ENCODE assay signal across 14 cellular contexts in genomic region chr14:61836807-61837206, GRCh38. TPM values are rescaled to one million over a fixed set of nuclear protein-coding genes. Genes with fewer than 3 reads are reported as not detected.
DNase-seq lines count a peak whose midpoint lies in the region; ATAC-seq and TF ChIP-seq lines count a peak whose summit lies in the region.
"Had no signal": no experiment of that assay in that cellular context is flagged by ENCODE, and none has a peak within 500 bp of the region (broad histone marks: within the 10 kb centered on the region; RNA-seq: fewer than 3 reads in every experiment).

No MANE protein-coding gene starts in this region.

- TF ChIP-seq RAD21 in IMR-90 (IDR thresholded peaks at IDR 0.05; ENCODE audit: low read length) = no peak

- no peaks in the 10 kb centered on the region for H3K4me1 ChIP-seq in mammary epithelial cell (ENCODE audit: insufficient read depth, low read length)
- no peaks in the 10 kb centered on the region; the same call in 1 of the 2 replicates for H3K4me1 ChIP-seq in IMR-90 (ENCODE audit: control insufficient read depth, insufficient read depth, low read length)
- peaks cover 29% of the 10 kb centered on the region for H3K4me1 ChIP-seq in PC-3 (ENCODE audit: insufficient read depth, low read length)
- no peaks in the 10 kb centered on the region for H3K4me1 ChIP-seq in trophoblast cell (ENCODE audit: control insufficient read depth in 1 of 2, insufficient read depth in 2 of 2, low read length in 2 of 2)
- no peaks in the 10 kb centered on the region for H3K4me1 ChIP-seq in MM.1S (ENCODE audit: low read length)
- H3K4me1 ChIP-seq: HAP-1 had no signal

- POLR2A ChIA-PET in MCF 10A (lab: Yijun Ruan, JAX) (interaction anchor here (0.5 to 1.5 kb wide), 5 partner anchors 35 to 1226 kb away, joined by 3 to 6 read pairs (median 4); no protein-coding TSS in a partner anchor), IMR-90 (lab: Charles Lee; ENCODE audit: unreplicated experiment) (interaction anchor here (0.7 kb wide), 1 partner anchor 1194 kb away, joined by 4 read pairs; no protein-coding TSS in a partner anchor), PC-3 (lab: Charles Lee; ENCODE audit: unreplicated experiment) (no interaction called here)

- BruUV-seq in mammary epithelial cell (replicated peaks; lab: Mats Ljungman, UMichigan) = no TSS peak
- BruUV-seq in MCF 10A (replicated peaks; lab: Mats Ljungman, UMichigan) = no TSS peak
- BruUV-seq in IMR-90 (replicated peaks; lab: Mats Ljungman, UMichigan) = no TSS peak
- no TSS peak for BruUV-seq in PC-3 (replicated peaks; lab: Mats Ljungman, UMichigan)

- no peak overlapping the region; the same call in 1 of the 2 replicates for H3K56ac ChIP-seq in IMR-90 (ENCODE audit: extremely low read depth, insufficient read depth, low read length)

- CTCF ChIA-PET in mammary epithelial cell (lab: Charles Lee; ENCODE audit: low non-redundant PET) = interaction anchor here (0.6 kb wide), 1 partner anchor 188 kb away, joined by 15 read pairs; no protein-coding TSS in a partner anchor
- CTCF ChIA-PET in MCF 10A (lab: Yijun Ruan, JAX) = interaction anchor here (0.5 to 3.3 kb wide), 43 partner anchors 9 to 1360 kb away, joined by 3 to 62 read pairs (median 5); partner anchors contain the start of gene SNAPC1
- CTCF ChIA-PET in IMR-90 (lab: Yijun Ruan, JAX) = interaction anchor here (0.6 to 2.3 kb wide), 11 partner anchors 11 to 377 kb away, joined by 3 to 16 read pairs (median 3); partner anchors contain the start of gene SNAPC1
- CTCF ChIA-PET in PC-3 (lab: Charles Lee) = interaction anchor here (0.5 to 0.6 kb wide), 4 partner anchors 91 to 1685 kb away, joined by 3 to 5 read pairs (median 3); no protein-coding TSS in a partner anchor

- peak overlapping the region; percentile 13 for H2AFZ ChIP-seq in mammary epithelial cell (ENCODE audit: low read depth, low read length)
- no peak overlapping the region for H2AFZ ChIP-seq in IMR-90 (replicated peaks; ENCODE audit: low read length, poor library complexity)
- 0 out of 2 replicates have a peak overlapping the region, but pooled peaks have one; percentile 25 for H2AFZ ChIP-seq in PC-3 (ENCODE audit: low read length)
- no peak overlapping the region for H2AFZ ChIP-seq in trophoblast cell (ENCODE audit: insufficient read depth, low read length, poor library complexity)
- H2AFZ ChIP-seq in MM.1S (ENCODE audit: low read length) = no peak overlapping the region

- H3K36me3 ChIP-seq in mammary epithelial cell (ENCODE audit: insufficient read depth, low read length) = no peaks in the 10 kb centered on the region
- no peaks in the 10 kb centered on the region for H3K36me3 ChIP-seq in IMR-90 (ENCODE audit: control insufficient read depth, insufficient read depth, low read length)
- H3K36me3 ChIP-seq in PC-3 (ENCODE audit: low read depth, low read length) = no peaks in the 10 kb centered on the region
- no peaks in the 10 kb centered on the region for H3K36me3 ChIP-seq in trophoblast cell (ENCODE audit: control insufficient read depth in 1 of 2, insufficient read depth in 2 of 2, low read length in 2 of 2)
- H3K36me3 ChIP-seq in MM.1S (replicated peaks; ENCODE audit: insufficient read depth, low read length) = no peaks in the 10 kb centered on the region
- H3K36me3 ChIP-seq: HAP-1 had no signal

- H4K20me1 ChIP-seq in mammary epithelial cell (ENCODE audit: insufficient read depth, low read length) (no peaks in the 10 kb centered on the region), IMR-90 (ENCODE audit: insufficient read depth, low read length) (no peaks in the 10 kb centered on the region), PC-3 (ENCODE audit: low read length) (no peaks in the 10 kb centered on the region), MM.1S (ENCODE audit: insufficient read depth, low read length) (no peaks in the 10 kb centered on the region)

- H3K23ac ChIP-seq in IMR-90 (ENCODE audit: low read depth, low read length) = no peak overlapping the region
- H3K23ac ChIP-seq in trophoblast cell (ENCODE audit: low read length) = no peak overlapping the region

- H2BK5ac ChIP-seq in IMR-90 (ENCODE audit: low read depth, low read length, poor library complexity, severe bottlenecking) = no peak overlapping the region
- H2BK5ac ChIP-seq in trophoblast cell (ENCODE audit: low read depth, low read length, poor library complexity) = no peak overlapping the region

- 100% methylated on average over 1 of the region's 1 CpG for WGBS in mammary epithelial cell (ENCODE audit: low coverage, missing lambda C conversion rate)
- no CpG with 5 or more reads among the region's 1 CpG for WGBS in IMR-90 (ENCODE audit: extremely low coverage in 2 of 2, insufficient read length in 1 of 2), 2 experiments
- no CpG with 5 or more reads among the region's 1 CpG for whole genome bisulfite sequencing in trophoblast cell (ENCODE audit: extremely low coverage, insufficient coverage, insufficient read length)

- H3K9me2 ChIP-seq in PC-3 (replicated peaks; ENCODE audit: low read length) (no peaks in the 10 kb centered on the region), MM.1S (replicated peaks; ENCODE audit: insufficient read depth, low read length) (no peaks in the 10 kb centered on the region)

- no peak overlapping the region for H2AK9ac ChIP-seq in IMR-90 (replicated peaks; ENCODE audit: low read depth, low read length, poor library complexity)

- no peaks in the 10 kb centered on the region for H3K4me1 Mint-ChIP-seq in MCF 10A (ENCODE audit: insufficient read depth, unreplicated experiment)
- H3K4me1 Mint-ChIP-seq: B cell had no signal

- no peak overlapping the region for H3K4me3 Mint-ChIP-seq in MCF 10A (ENCODE audit: unreplicated experiment)
- H3K4me3 Mint-ChIP-seq: B cell; CD4-positive, CD25-positive, alpha-beta regulatory T cell; CD8-positive, alpha-beta memory T cell had no signal

- peak overlapping the region; percentile 50 for H3K4ac ChIP-seq in IMR-90 (ENCODE audit: low read depth, low read length)
- H3K4ac ChIP-seq in trophoblast cell (ENCODE audit: low read depth, low read length) = no peak overlapping the region

- H4K8ac ChIP-seq in IMR-90 (ENCODE audit: low read depth in 2 of 2, low read length in 2 of 2) = peak overlapping the region in 1 of 2 experiments; percentile 69; a peak in 1 of 4 replicates
- no peak overlapping the region for H4K8ac ChIP-seq in trophoblast cell (ENCODE audit: low read depth, low read length)

- H3K18ac ChIP-seq in IMR-90 (ENCODE audit: low read depth, low read length) (no peak overlapping the region), trophoblast cell (ENCODE audit: low read length) (no peak overlapping the region)

- no peaks in the 10 kb centered on the region for H3K27me3 ChIP-seq in mammary epithelial cell (ENCODE audit: insufficient read depth, low read length)
- H3K27me3 ChIP-seq in IMR-90 (ENCODE audit: control insufficient read depth, insufficient read depth, low read length) = no peaks in the 10 kb centered on the region; the same call in 1 of the 2 replicates
- no peaks in the 10 kb centered on the region for H3K27me3 ChIP-seq in PC-3 (ENCODE audit: low read length)
- no peaks in the 10 kb centered on the region for H3K27me3 ChIP-seq in trophoblast cell (ENCODE audit: insufficient read depth, low read length)
- no peaks in the 10 kb centered on the region for H3K27me3 ChIP-seq in MM.1S (replicated peaks; ENCODE audit: insufficient read depth, low read length)

- H3K79me2 ChIP-seq in mammary epithelial cell (ENCODE audit: insufficient read depth, low read length) (no peaks in the 10 kb centered on the region), PC-3 (ENCODE audit: low read length) (no peaks in the 10 kb centered on the region), trophoblast cell (ENCODE audit: control insufficient read depth, insufficient read depth, low read length, poor library complexity) (no peaks in the 10 kb centered on the region), MM.1S (ENCODE audit: low read length) (no peaks in the 10 kb centered on the region)

- no peaks in the 10 kb centered on the region; the same call in 1 of the 2 replicates for H3K9me1 ChIP-seq in IMR-90 (ENCODE audit: insufficient read depth, low read length)

- no peak for TF ChIP-seq POLR2A in IMR-90 (IDR thresholded peaks at IDR 0.05; ENCODE audit: low read depth, low read length)

- ATAC-seq in IMR-90 (ENCODE audit: low read depth) = no peak
- ATAC-seq in PC-3 = no peak

- H2BK20ac ChIP-seq in IMR-90 (ENCODE audit: low read depth, low read length) = peak overlapping the region; percentile 67; the same call in 1 of the 2 replicates

- no peak overlapping the region for H3K4me3 ChIP-seq in mammary epithelial cell (replicated peaks in 1 of 3; ENCODE audit: insufficient read depth in 1 of 3, low read depth in 2 of 3, low read length in 3 of 3)
- H3K4me3 ChIP-seq in IMR-90 (ENCODE audit: insufficient read depth, low read depth, low read length) = no peak overlapping the region
- no peak overlapping the region for H3K4me3 ChIP-seq in PC-3 (ENCODE audit: low read length)
- H3K4me3 ChIP-seq in trophoblast cell (ENCODE audit: low read depth, low read length) = no peak overlapping the region
- no peak overlapping the region for H3K4me3 ChIP-seq in MM.1S (ENCODE audit: low read length)
- H3K4me3 ChIP-seq: HAP-1 had no signal

- H4K91ac ChIP-seq in IMR-90 (ENCODE audit: insufficient read depth, low read depth, low read length) = peak overlapping the region; percentile 39; the same call in 1 of the 2 replicates
- no peak overlapping the region for H4K91ac ChIP-seq in trophoblast cell (ENCODE audit: low read depth, low read length)

- H3K4me2 ChIP-seq in mammary epithelial cell (ENCODE audit: insufficient read depth, low read depth, low read length) (no peak overlapping the region), IMR-90 (ENCODE audit: low read depth, low read length) (no peak overlapping the region), PC-3 (ENCODE audit: low read length) (no peak overlapping the region), trophoblast cell (ENCODE audit: low read length) (no peak overlapping the region), MM.1S (ENCODE audit: low read depth, low read length) (no peak overlapping the region)

- H4K12ac ChIP-seq in trophoblast cell (ENCODE audit: low read depth, low read length) = no peak overlapping the region

- H3K27ac Mint-ChIP-seq in MCF 10A (ENCODE audit: low read depth, unreplicated experiment) = no peak overlapping the region
- H3K27ac Mint-ChIP-seq: B cell; CD4-positive, CD25-positive, alpha-beta regulatory T cell; IgD-negative memory B cell had no signal

- no peak overlapping the region for H2AK5ac ChIP-seq in IMR-90 (ENCODE audit: low read depth, low read length)
- no peak overlapping the region for H2AK5ac ChIP-seq in trophoblast cell (ENCODE audit: low read length)

- H2BK15ac ChIP-seq in IMR-90 (ENCODE audit: low read depth, low read length) = peak overlapping the region; percentile 69; the same call in 1 of the 3 replicates

- intact Hi-C loops in mammary epithelial cell (cut with micrococcal nuclease) = loop anchor here (1.0 to 2.0 kb wide), 5 partner anchors 86 to 568 kb away; no protein-coding TSS in a partner anchor
- intact Hi-C loops in MCF 10A (cut with micrococcal nuclease) = loop anchor here (1.0 to 5.0 kb wide), 7 partner anchors 85 to 570 kb away; no protein-coding TSS in a partner anchor
- intact Hi-C loops in IMR-90 (cut with micrococcal nuclease) = loop anchor here (1.0 to 10.0 kb wide), 7 partner anchors 74 to 540 kb away; partner anchors contain the start of genes HIF1A and SNAPC1
- intact Hi-C loops in PC-3 (cut with micrococcal nuclease) = loop anchor here (1.0 to 5.0 kb wide), 9 partner anchors 38 to 540 kb away; partner anchors contain the start of gene SNAPC1

- H2BK12ac ChIP-seq in trophoblast cell (ENCODE audit: low read length) = peak overlapping the region; percentile 2

- H3F3A ChIP-seq in PC-3 (ENCODE audit: low read length, unreplicated experiment) (no peaks in the 10 kb centered on the region), MM.1S (ENCODE audit: insufficient read depth, low read length) (no peaks in the 10 kb centered on the region)

- DNase-seq in mammary epithelial cell = no peak
- no peak for DNase-seq in MCF 10A (ENCODE audit: unreplicated experiment)
- DNase-seq in IMR-90 = no peak
- no peak for DNase-seq in PC-3
- no peak for DNase-seq in trophoblast cell
- no peak for DNase-seq in MM.1S
- DNase-seq in AG08395 (ENCODE audit: low spot score) = no peak
- DNase-seq in NAMALWA (ENCODE audit: low spot score) = no peak
- DNase-seq: 8988T had no signal

- no peak overlapping the region for H4K5ac ChIP-seq in IMR-90 (ENCODE audit: low read depth, low read length)

- H3K79me1 ChIP-seq in IMR-90 (ENCODE audit: low read depth in 1 of 2, low read length in 2 of 2) (no peaks in the 10 kb centered on the region), trophoblast cell (ENCODE audit: low read length) (no peaks in the 10 kb centered on the region)

- dilution Hi-C loops in mammary epithelial cell (cut with HindIII; ENCODE audit: low sequenced_read_pairs) (loop anchor here (5.0 kb wide), 1 partner anchor 385 kb away; no protein-coding TSS in a partner anchor), IMR-90 (cut with HindIII; ENCODE audit: low sequenced_read_pairs, unreplicated experiment) (no loop called here)

- no peaks in the 10 kb centered on the region for H3K9me3 ChIP-seq in mammary epithelial cell (replicated peaks; ENCODE audit: insufficient read depth, low read length)
- H3K9me3 ChIP-seq in IMR-90 (ENCODE audit: control insufficient read depth, insufficient read depth, low read length) = no peaks in the 10 kb centered on the region
- H3K9me3 ChIP-seq in PC-3 (ENCODE audit: low read length) = no peaks in the 10 kb centered on the region
- H3K9me3 ChIP-seq in trophoblast cell (ENCODE audit: insufficient read depth, low read depth, low read length) = no peaks in the 10 kb centered on the region
- H3K9me3 ChIP-seq in MM.1S (replicated peaks; ENCODE audit: insufficient read depth, low read length) = no peaks in the 10 kb centered on the region
- H3K9me3 ChIP-seq: HAP-1 had no signal

- in situ Hi-C loops in mammary epithelial cell (cut with MboI; ENCODE audit: low sequenced_read_pairs in 2 of 2) = loop anchor here (5.0 to 25.0 kb wide), 3 partner anchors 380 to 550 kb away; partner anchors contain the start of gene TMEM30B (in 2 of the 2)
- in situ Hi-C loops in IMR-90 (cut with MboI; ENCODE audit: low sequenced_read_pairs) = loop anchor here (5.0 kb wide), 2 partner anchors 380 to 540 kb away; no protein-coding TSS in a partner anchor

- H2BK120ac ChIP-seq in IMR-90 (ENCODE audit: low read depth, low read length) = peak overlapping the region; percentile 68
- no peak overlapping the region for H2BK120ac ChIP-seq in trophoblast cell (ENCODE audit: insufficient read depth, low read length, poor library complexity)

- TF ChIP-seq CTCF in mammary epithelial cell (conservative IDR thresholded peaks at IDR 0.05 in 1 of 2, IDR thresholded peaks at IDR 0.05 in 1 of 2; ENCODE audit: extremely low read depth in 1 of 2, insufficient read depth in 1 of 2, low read depth in 1 of 2, low read length in 2 of 2) (no peak), MCF 10A (IDR thresholded peaks at IDR 0.05; ENCODE audit: unreplicated experiment) (no peak), IMR-90 (conservative IDR thresholded peaks at IDR 0.05; ENCODE audit: low read depth, low read length) (no peak), PC-3 (conservative IDR thresholded peaks at IDR 0.05; ENCODE audit: low read depth, low read length) (no peak), MM.1S (IDR thresholded peaks at IDR 0.05; ENCODE audit: low read length) (no peak)

- no peaks in the 10 kb centered on the region for H3K27me3 Mint-ChIP-seq in MCF 10A (ENCODE audit: insufficient read depth, unreplicated experiment)

- H3K14ac ChIP-seq in IMR-90 (replicated peaks; ENCODE audit: low read depth, low read length) = no peak overlapping the region
- H3K14ac ChIP-seq in trophoblast cell (ENCODE audit: low read length) = no peak overlapping the region

- no peaks in the 10 kb centered on the region for H3K9me3 Mint-ChIP-seq in MCF 10A (ENCODE audit: unreplicated experiment)
- H3K9me3 Mint-ChIP-seq: CD4-positive, CD25-positive, alpha-beta regulatory T cell; CD8-positive, alpha-beta memory T cell; IgD-negative memory B cell had no signal

- no peak overlapping the region for H3K27ac ChIP-seq in mammary epithelial cell (ENCODE audit: insufficient read depth, low read depth, low read length)
- H3K27ac ChIP-seq in IMR-90 (ENCODE audit: insufficient read depth, low read length) = no peak overlapping the region
- no peak overlapping the region for H3K27ac ChIP-seq in PC-3 (ENCODE audit: low read length)
- no peak overlapping the region for H3K27ac ChIP-seq in trophoblast cell (ENCODE audit: low read depth, low read length)
- H3K27ac ChIP-seq in MM.1S (ENCODE audit: low read length) = no peak overlapping the region

- H3K9ac ChIP-seq in mammary epithelial cell (ENCODE audit: insufficient read depth, low read length) (no peak overlapping the region), IMR-90 (ENCODE audit: low read depth, low read length) (no peak overlapping the region), PC-3 (ENCODE audit: low read length) (no peak overlapping the region), trophoblast cell (ENCODE audit: low read length) (no peak overlapping the region), MM.1S (ENCODE audit: low read length) (no peak overlapping the region)

- H3K36me3 Mint-ChIP-seq in MCF 10A (ENCODE audit: insufficient read depth, unreplicated experiment) = no peaks in the 10 kb centered on the region
- H3K36me3 Mint-ChIP-seq: CD4-positive, CD25-positive, alpha-beta regulatory T cell; CD8-positive, alpha-beta memory T cell; IgD-negative memory B cell had no signal

RNA-seq across cellular contexts. Expression of gene SYT16, which starts 24.3 kb away (rescaled TPM):
- total RNA-seq in mammary epithelial cell = 1 to 10 TPM in 1 of 2 donors, under 1 TPM in 1; 0.17 to 1.8 TPM
- 0.36 TPM for polyA plus RNA-seq in mammary epithelial cell
- polyA minus RNA-seq in mammary epithelial cell = 0.88 TPM
- 0.25 TPM in 1 of 2 replicates, not detected in the other for total RNA-seq in MCF 10A (2022)
- 2.2 and 2.8 TPM in 2 replicates for total RNA-seq in IMR-90 (2012; rRNA removed)
- polyA plus RNA-seq in IMR-90 (2012; rRNA removed) = 0.38 and 0.42 TPM in 2 replicates
- polyA plus RNA-seq in IMR-90 (2012; cell fraction: cytosol; rRNA removed) = 0.10 and 0.18 TPM in 2 replicates
- 0.41 and 1.2 TPM in 2 replicates for polyA plus RNA-seq in IMR-90 (2012; cell fraction: nucleus; rRNA removed; ENCODE audit: low replicate concordance)
- 15.6 and 17.6 TPM in 2 replicates for total RNA-seq in PC-3 (2014; rRNA removed)
- polyA plus RNA-seq in trophoblast cell (2013) = 3.6 and 3.7 TPM in 2 replicates
- total RNA-seq: B cell; CD4-positive, CD25-positive, alpha-beta regulatory T cell; CD8-positive, alpha-beta memory T cell had no signal
- polyA plus RNA-seq: CD4-positive, CD25-positive, alpha-beta regulatory T cell; CD8-positive, alpha-beta memory T cell; IgD-negative memory B cell had no signal

Comparison
In these comparisons a context has a peak if more than half of its experiments do, and no peak if none do; other contexts are left out.
1. H2AFZ ChIP-seq: peak in mammary epithelial cell (single experiment) and PC-3 (single experiment); none in IMR-90 (single experiment), trophoblast cell (single experiment) and MM.1S (single experiment).